8 cellular contexts compared by ENCODE assay signal in the genomic region with DNA sequence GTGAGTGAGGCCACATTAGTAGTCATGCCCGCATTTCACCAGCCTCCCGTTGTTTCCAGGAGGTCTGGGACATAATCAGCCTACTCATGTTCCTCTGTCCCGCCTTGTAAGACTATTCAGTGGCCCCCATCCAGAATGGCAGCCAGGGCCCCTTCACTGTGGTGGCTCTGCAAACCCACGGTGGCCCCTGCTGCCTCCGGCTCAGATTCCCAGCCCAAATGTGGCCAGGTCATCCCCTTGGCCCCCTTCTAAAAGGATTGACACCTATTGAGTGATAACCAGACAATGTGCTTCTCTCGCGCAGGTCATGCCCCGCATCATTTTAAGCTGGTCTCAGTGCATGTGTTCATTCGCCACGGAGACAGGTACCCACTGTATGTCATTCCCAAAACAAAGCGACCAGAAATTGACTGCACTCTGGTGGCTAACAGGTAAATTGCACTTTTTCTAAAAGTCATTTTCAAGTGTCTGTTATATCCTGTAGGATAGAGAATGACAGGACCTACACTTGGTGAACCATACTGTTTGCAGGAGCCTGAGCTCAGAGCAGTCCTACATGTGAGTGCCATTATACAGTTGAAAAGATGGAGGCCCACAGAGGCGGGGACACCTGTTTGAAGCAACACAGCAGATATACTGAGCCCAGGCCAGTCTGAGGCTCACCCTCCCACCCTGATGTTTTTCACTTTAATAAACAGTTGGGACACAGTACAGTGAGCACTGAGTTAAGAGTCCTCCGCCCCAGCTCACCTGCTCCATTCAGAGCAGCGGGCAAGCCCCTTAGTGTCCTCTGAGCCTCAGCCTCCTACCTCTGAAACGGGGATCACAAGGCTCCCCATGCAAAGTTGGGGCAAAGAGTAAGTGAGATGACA. TPM values are rescaled to one million over a fixed set of nuclear protein-coding genes. Genes with fewer than 3 reads are reported as not detected.
DNase-seq lines count a peak whose midpoint lies in the region; ATAC-seq and TF ChIP-seq lines count a peak whose summit lies in the region.

No MANE protein-coding gene starts in this region.

- ATAC-seq in GM19452 (IDR thresholded peaks at IDR 0.05; ENCODE audit: unreplicated experiment), result peak; percentile 56
- ATAC-seq in activated naive CD8-positive, alpha-beta T cell treated with anti-CD3 and anti-CD28 coated beads, Interleukin-2, amount 10 ng/mL, durations not matched to agents 7 days and 5 days (ENCODE audit: low read depth), result peak; percentile 69

- H3K27me3 Mint-ChIP-seq in activated naive CD8-positive, alpha-beta T cell treated with anti-CD3 and anti-CD28 coated beads, Interleukin-2, amount 10 ng/mL, durations not matched to agents 7 days and 5 days, result no peaks in the 10 kb centered on the region

- no peak for TF ChIP-seq EP300 in suprapubic skin (IDR thresholded peaks at IDR 0.05)

- peak; percentile 29 to 55 for TF ChIP-seq CTCF in suprapubic skin (IDR thresholded peaks at IDR 0.05)

- H3K27ac ChIP-seq in iPS DF 6.9 (ENCODE audit: low read length), result no peak overlapping the region
- peak overlapping the region; percentile 39 for H3K27ac ChIP-seq in suprapubic skin

- no peak overlapping the region for H3K4me3 Mint-ChIP-seq in activated naive CD8-positive, alpha-beta T cell treated with anti-CD3 and anti-CD28 coated beads, Interleukin-2, amount 10 ng/mL, durations not matched to agents 7 days and 5 days

- H3K36me3 ChIP-seq in iPS DF 6.9 (ENCODE audit: control insufficient read depth, insufficient read depth, low read length) (no peaks in the 10 kb centered on the region), suprapubic skin (peaks cover 3% of the 10 kb centered on the region)

- TF ChIP-seq POLR2A in suprapubic skin (IDR thresholded peaks at IDR 0.05), result no peak

- no peak overlapping the region for H3K4me3 ChIP-seq in iPS DF 6.9 (ENCODE audit: low read length)
- H3K4me3 ChIP-seq in suprapubic skin, result no peak overlapping the region

- no peak overlapping the region for H3K27ac Mint-ChIP-seq in activated naive CD8-positive, alpha-beta T cell treated with anti-CD3 and anti-CD28 coated beads, Interleukin-2, amount 10 ng/mL, durations not matched to agents 7 days and 5 days

- peaks cover 6% of the 10 kb centered on the region for H3K36me3 Mint-ChIP-seq in activated naive CD8-positive, alpha-beta T cell treated with anti-CD3 and anti-CD28 coated beads, Interleukin-2, amount 10 ng/mL, durations not matched to agents 7 days and 5 days

- no CpG with 5 or more reads among the region's 15 CpGs for WGBS in iPS DF 6.9 (ENCODE audit: insufficient coverage, insufficient read length)
- 68% methylated on average over 15 of the region's 15 CpGs for WGBS in suprapubic skin

- peaks cover 25% of the 10 kb centered on the region for H3K4me1 Mint-ChIP-seq in activated naive CD8-positive, alpha-beta T cell treated with anti-CD3 and anti-CD28 coated beads, Interleukin-2, amount 10 ng/mL, durations not matched to agents 7 days and 5 days

- no peaks in the 10 kb centered on the region for H3K4me1 ChIP-seq in iPS DF 6.9 (ENCODE audit: control insufficient read depth, insufficient read depth, low read length)
- peaks cover 14% of the 10 kb centered on the region for H3K4me1 ChIP-seq in suprapubic skin

- no peaks in the 10 kb centered on the region for H3K9me3 Mint-ChIP-seq in activated naive CD8-positive, alpha-beta T cell treated with anti-CD3 and anti-CD28 coated beads, Interleukin-2, amount 10 ng/mL, durations not matched to agents 7 days and 5 days

- H3K27me3 ChIP-seq in iPS DF 6.9 (ENCODE audit: control insufficient read depth, insufficient read depth, low read length), result no peaks in the 10 kb centered on the region
- H3K27me3 ChIP-seq in suprapubic skin, result no peaks in the 10 kb centered on the region

- POLR2A ChIA-PET in activated naive CD8-positive, alpha-beta T cell treated with anti-CD3 and anti-CD28 coated beads, Interleukin-2, amount 10 ng/mL, durations not matched to agents 7 days and 5 days (lab: Charles Lee), result interaction anchor here (1.0 to 3.8 kb wide), 4 partner anchors 12 to 49 kb away, joined by 3 to 34 read pairs (median 4); partner anchors contain the start of gene PXYLP1

- H3K9me3 ChIP-seq in iPS DF 6.9 (ENCODE audit: control insufficient read depth, insufficient read depth, low read length), result no peaks in the 10 kb centered on the region
- no peaks in the 10 kb centered on the region for H3K9me3 ChIP-seq in suprapubic skin

- DNase-seq in DMS 273 treated with DMSO at 0.1 percent for 48 hours (lab: John Stamatoyannopoulos, UW) (peak; percentile 21), M059J (ENCODE audit: low read depth) (peak; percentile 46), iPS DF 6.9 (ENCODE audit: low read depth, low spot score) (peak; percentile 9), suprapubic skin (ENCODE audit: low spot score in 2 of 2) (no peak), kidney glomerular epithelial cell (lab: John Stamatoyannopoulos, UW) (no peak), EL (no peak)
- no peak for DNase-seq in activated naive CD8-positive, alpha-beta T cell treated with anti-CD3 and anti-CD28 coated beads, Interleukin-2, amount 10 ng/mL, durations not matched to agents 7 days and 5 days

RNA-seq across cellular contexts. Expression of gene PXYLP1, which starts 47.7 kb away (rescaled TPM):
- total RNA-seq in M059J (2014; rRNA removed; shearing (Covaris generic)), result 14.5 and 17.7 TPM in 2 replicates
- total RNA-seq in activated naive CD8-positive, alpha-beta T cell treated with anti-CD3 and anti-CD28 coated beads, Interleukin-2, amount 10 ng/mL, durations not matched to agents 7 days and 5 days, result 10 to 100 TPM; 15.8 to 19.5 TPM
- total RNA-seq in suprapubic skin, result 10 to 100 TPM in 2 of 4 donors, 1 to 10 TPM in 2; 6.7 to 11.8 (median 9.5) TPM

Comparison
In these comparisons a context has a peak if more than half of its experiments do, and no peak if none do; other contexts are left out.
1. DNase-seq: peak in DMS 273 treated with DMSO at 0.1 percent for 48 hours (single experiment), M059J (single experiment) and iPS DF 6.9 (single experiment); none in activated naive CD8-positive, alpha-beta T cell treated with anti-CD3 and anti-CD28 coated beads, Interleukin-2, amount 10 ng/mL, durations not matched to agents 7 days and 5 days (single experiment), suprapubic skin (0 of 2), kidney glomerular epithelial cell (single experiment) and EL (single experiment).